Comparison of ENCODE assay signal across 1 cellular context in the genomic region with DNA sequence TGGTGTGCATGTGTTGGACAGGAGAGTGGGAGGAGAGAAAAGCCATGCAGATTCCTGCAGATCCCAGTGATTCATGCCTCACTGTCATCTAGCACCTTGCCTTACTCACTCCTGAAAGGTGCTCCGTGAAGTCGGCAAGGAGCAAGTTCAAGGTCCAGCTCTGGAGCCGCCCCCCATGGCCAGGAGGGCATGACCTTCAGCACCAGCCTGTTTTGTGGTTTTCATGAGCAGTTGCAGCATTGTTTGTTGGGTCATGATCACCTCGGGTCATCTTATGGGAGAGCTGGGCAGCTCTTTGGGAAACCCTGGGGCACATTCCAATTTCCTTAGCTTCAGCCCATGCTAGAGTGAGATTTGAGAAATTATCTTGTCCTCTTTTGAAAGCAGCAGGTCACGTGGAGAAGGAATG.
TF ChIP-seq lines count a peak whose summit lies in the region.

No MANE protein-coding gene starts in this region.

TF ChIP-seq in HCT116, 20 proteins besides CTCF, POLR2A, EP300 and RAD21 (continued from another document):
- TF ChIP-seq ZBTB33 (IDR thresholded peaks at IDR 0.05; ENCODE audit: extremely low read depth, insufficient replicate concordance, low read length), result no peak
- TF ChIP-seq ELF1 (IDR thresholded peaks at IDR 0.05; ENCODE audit: borderline replicate concordance, low read depth), result no peak
- no peak for TF ChIP-seq FOSL1 (IDR thresholded peaks at IDR 0.05; ENCODE audit: low read depth)
- no peak for TF ChIP-seq CEBPB (IDR thresholded peaks at IDR 0.05; ENCODE audit: low read depth)
